15 cellular contexts compared by ENCODE assay signal in the genomic region with DNA sequence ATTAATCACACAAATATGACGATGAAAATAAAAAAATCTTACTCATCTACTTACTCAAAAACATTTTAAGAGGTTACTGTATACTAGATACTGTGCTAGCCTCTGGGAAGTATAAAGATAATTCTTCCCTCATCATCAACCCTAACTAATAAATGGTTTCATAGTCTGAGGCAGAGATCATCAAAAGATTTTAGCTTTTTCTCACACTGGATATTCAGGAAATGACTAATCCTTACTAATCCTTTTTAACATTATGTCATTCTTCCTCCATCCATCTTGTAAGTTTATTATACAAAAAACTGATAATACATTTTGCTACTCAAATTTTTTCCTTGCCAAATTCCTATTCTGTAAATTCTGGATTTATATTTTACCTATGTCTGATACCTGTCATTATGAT. TPM values are rescaled to one million over a fixed set of nuclear protein-coding genes. Genes with fewer than 3 reads are reported as not detected.
DNase-seq lines count a peak whose midpoint lies in the region; ATAC-seq, FAIRE-seq and TF ChIP-seq lines count a peak whose summit lies in the region.
"Had no signal": no experiment of that assay in that cellular context is flagged by ENCODE, and none has a peak within 500 bp of the region (broad histone marks: within the 10 kb centered on the region; RNA-seq: fewer than 3 reads in every experiment).

No MANE protein-coding gene starts in this region.

- FAIRE-seq in endothelial cell of umbilical vein (lab: Jason Lieb, UNC) = no peak
- FAIRE-seq: pancreas had no signal

- H3K4me1 ChIP-seq in endothelial cell of umbilical vein (ENCODE audit: control insufficient read depth, extremely low read depth, insufficient read depth, low read length) = peaks cover 13% of the 10 kb centered on the region
- H3K4me1 ChIP-seq in esophagus squamous epithelium = peaks cover 0 to 9% (median 0%) of the 10 kb centered on the region in 3 donors

- ATAC-seq in T-cell (replicated peaks in 1 of 4) (no peak), GM19452 (IDR thresholded peaks at IDR 0.05; ENCODE audit: unreplicated experiment) (no peak)
- ATAC-seq: pancreas had no signal

- H3K27ac ChIP-seq in RWPE1 (no peak overlapping the region), endothelial cell of umbilical vein (ENCODE audit: insufficient read depth, low read depth, low read length) (peak overlapping the region; percentile 91), esophagus squamous epithelium (no peak overlapping the region)
- H3K27ac ChIP-seq: hepatocyte, pancreas had no signal

- no peaks in the 10 kb centered on the region for H3K9me3 ChIP-seq in endothelial cell of umbilical vein (replicated peaks; ENCODE audit: control insufficient read depth, insufficient read depth, low read length)
- H3K9me3 ChIP-seq in esophagus squamous epithelium = no peaks in the 10 kb centered on the region
- H3K9me3 ChIP-seq: pancreas had no signal

- H3K27me3 ChIP-seq in endothelial cell of umbilical vein (ENCODE audit: control insufficient read depth in 2 of 2, insufficient read depth in 2 of 2, low read length in 2 of 2) (no peaks in the 10 kb centered on the region), esophagus squamous epithelium (no peaks in the 10 kb centered on the region)
- H3K27me3 ChIP-seq: hepatocyte, pancreas had no signal

- no peaks in the 10 kb centered on the region for H3K27me3 Mint-ChIP-seq in T-cell
- H3K27me3 Mint-ChIP-seq: memory B cell; stimulated activated naive CD8-positive, alpha-beta T cell treated with anti-CD3 and anti-CD28 coated beads, Interleukin-15, Interleukin-2, amounts not matched to agents 100 ng/mL and 50 ng/mL, for 24 hours had no signal

- TF ChIP-seq CTCF in RWPE1 (conservative IDR thresholded peaks at IDR 0.05; ENCODE audit: low read depth) (no peak), endothelial cell of umbilical vein (IDR thresholded peaks at IDR 0.05; ENCODE audit: extremely low read depth in 1 of 2, insufficient read depth in 1 of 2, low read depth in 1 of 2, low read length in 2 of 2) (no peak), esophagus squamous epithelium (IDR thresholded peaks at IDR 0.05) (no peak)

- H3K4me3 ChIP-seq in endothelial cell of umbilical vein (replicated peaks in 1 of 3; ENCODE audit: insufficient read depth in 1 of 3, low read depth in 1 of 3, low read length in 3 of 3) (no peak overlapping the region), esophagus squamous epithelium (no peak overlapping the region)
- H3K4me3 ChIP-seq: hepatocyte, pancreas had no signal

- CTCF ChIA-PET in RWPE1 (lab: Yijun Ruan, JAX) = interaction anchor here (0.6 kb wide), 1 partner anchor 710 kb away, joined by 3 read pairs; no protein-coding TSS in a partner anchor
- CTCF ChIA-PET in endothelial cell of umbilical vein (lab: Charles Lee) = interaction anchor here (0.6 to 2.9 kb wide), 2 partner anchors 12 to 618 kb away, joined by 3 to 15 read pairs; no protein-coding TSS in a partner anchor
- CTCF ChIA-PET in T-cell (lab: Charles Lee) = no interaction called here

- 18 to 39% methylated on average over 1 of the region's 1 CpG for WGBS in esophagus squamous epithelium, 2 donors

- no peak overlapping the region for H3K27ac Mint-ChIP-seq in T-cell
- H3K27ac Mint-ChIP-seq: memory B cell; stimulated activated naive CD8-positive, alpha-beta T cell treated with anti-CD3 and anti-CD28 coated beads, Interleukin-15, Interleukin-2, amounts not matched to agents 100 ng/mL and 50 ng/mL, for 24 hours had no signal

- TF ChIP-seq POLR2A in endothelial cell of umbilical vein (IDR thresholded peaks at IDR 0.05; ENCODE audit: low read depth, low read length) = no peak
- no peak for TF ChIP-seq POLR2A in esophagus squamous epithelium (IDR thresholded peaks at IDR 0.05)

- no peaks in the 10 kb centered on the region for H3K79me2 ChIP-seq in endothelial cell of umbilical vein (ENCODE audit: control insufficient read depth, insufficient read depth, low read length)
- H3K79me2 ChIP-seq: hepatocyte had no signal

- no peak overlapping the region for H3K4me3 Mint-ChIP-seq in T-cell
- H3K4me3 Mint-ChIP-seq: memory B cell; stimulated activated naive CD8-positive, alpha-beta T cell treated with anti-CD3 and anti-CD28 coated beads, Interleukin-15, Interleukin-2, amounts not matched to agents 100 ng/mL and 50 ng/mL, for 24 hours had no signal

- peaks cover 0 to 2% of the 10 kb centered on the region in 2 experiments for H3K36me3 ChIP-seq in endothelial cell of umbilical vein (ENCODE audit: control insufficient read depth in 2 of 2, extremely low read depth in 1 of 2, insufficient read depth in 2 of 2, low read length in 2 of 2)
- peaks cover 0 to 35% (median 0%) of the 10 kb centered on the region in 3 donors for H3K36me3 ChIP-seq in esophagus squamous epithelium

- POLR2A ChIA-PET in RWPE1 (lab: Yijun Ruan, JAX; ENCODE audit: low non-redundant PET) (no interaction called here), endothelial cell of umbilical vein (lab: Charles Lee) (no interaction called here), T-cell (lab: Charles Lee) (no interaction called here)

- intact Hi-C loops in endothelial cell of umbilical vein (cut with micrococcal nuclease) = loop anchor here (1.0 kb wide), 1 partner anchor 8 kb away; no protein-coding TSS in a partner anchor
- intact Hi-C loops in esophagus squamous epithelium (cut with DNase I) = no loop called here

- peak overlapping the region; percentile 44 for H2AFZ ChIP-seq in endothelial cell of umbilical vein (ENCODE audit: low read depth, low read length)
- H2AFZ ChIP-seq: hepatocyte had no signal

- no peaks in the 10 kb centered on the region for H3K9me1 ChIP-seq in endothelial cell of umbilical vein (replicated peaks; ENCODE audit: control insufficient read depth, extremely low read depth, insufficient read depth, low read length)

- DNase-seq in GM03348 (ENCODE audit: low spot score) (peak; percentile 62), RWPE1 (ENCODE audit: low spot score) (peak; percentile 61), endothelial cell of umbilical vein (ENCODE audit: low read depth, low spot score) (peak; percentile 76), pulmonary artery endothelial cell (ENCODE audit: low read depth, low spot score) (peak; percentile 37), T-cell (no peak), SK-N-DZ (ENCODE audit: low spot score) (no peak), esophagus squamous epithelium (lab: John Stamatoyannopoulos, UW) (no peak)
- DNase-seq: GOT3; NCI-H146; pancreas; stimulated activated CD4-positive, alpha-beta T cell treated with anti-CD3 and anti-CD28 coated beads, Interleukin-4, amount 100 ng/mL, for 1 hour had no signal

- no peaks in the 10 kb centered on the region for H3K4me1 Mint-ChIP-seq in T-cell
- H3K4me1 Mint-ChIP-seq: memory B cell had no signal

- H3K9ac ChIP-seq in endothelial cell of umbilical vein (replicated peaks; ENCODE audit: extremely low read depth, insufficient read depth, low read length) = peak overlapping the region; percentile 69

- no peaks in the 10 kb centered on the region for H3K9me3 Mint-ChIP-seq in T-cell
- H3K9me3 Mint-ChIP-seq: memory B cell; stimulated activated naive CD8-positive, alpha-beta T cell treated with anti-CD3 and anti-CD28 coated beads, Interleukin-15, Interleukin-2, amounts not matched to agents 100 ng/mL and 50 ng/mL, for 24 hours had no signal

- H3K36me3 Mint-ChIP-seq in T-cell = peaks cover 49% of the 10 kb centered on the region

- dilution Hi-C loops in endothelial cell of umbilical vein (cut with MboI; ENCODE audit: extremely low pct_ligation_motif_present, low sequenced_read_pairs) = loop anchor here (25.0 kb wide), 1 partner anchor 93 kb away; no protein-coding TSS in a partner anchor

- no peaks in the 10 kb centered on the region for H4K20me1 ChIP-seq in endothelial cell of umbilical vein (replicated peaks; ENCODE audit: control insufficient read depth, extremely low read depth, insufficient read depth, low read length)

- H3K4me2 ChIP-seq in endothelial cell of umbilical vein (ENCODE audit: insufficient read depth, low read length) = peak overlapping the region; percentile 86
- H3K4me2 ChIP-seq: hepatocyte had no signal

- BruUV-seq in endothelial cell of umbilical vein (replicated peaks; lab: Mats Ljungman, UMichigan) = no TSS peak

RNA-seq across cellular contexts. Expression of gene ACAD11, which starts 29.7 kb away (rescaled TPM):
- 9.6 and 15.2 TPM in 2 replicates for total RNA-seq in endothelial cell of umbilical vein
- polyA plus RNA-seq in endothelial cell of umbilical vein = 13.1 and 17.9 TPM in 2 replicates
- polyA plus RNA-seq in endothelial cell of umbilical vein (2011; cell fraction: cytosol; rRNA removed) = 4.6 and 9.2 TPM in 2 replicates
- polyA plus RNA-seq in endothelial cell of umbilical vein (2011; cell fraction: nucleus; rRNA removed) = 151 and 154 TPM in 2 replicates
- polyA plus RNA-seq in endothelial cell of umbilical vein (2012) = 15.5 and 16.8 TPM in 2 replicates
- 18.1 and 37.3 TPM in 2 replicates for polyA minus RNA-seq in endothelial cell of umbilical vein
- 8.4 TPM for polyA minus RNA-seq in endothelial cell of umbilical vein (2011; cell fraction: cytosol; rRNA and poly(A)+ RNA removed)
- polyA minus RNA-seq in endothelial cell of umbilical vein (2011; cell fraction: nucleus; rRNA and poly(A)+ RNA removed) = 63.0 and 66.1 TPM in 2 replicates
- total RNA-seq in pulmonary artery endothelial cell = 20.7 and 28.2 TPM in 2 replicates
- total RNA-seq in T-cell = 10 to 100 TPM; 25.1 to 35.2 (median 32.2) TPM
- polyA plus RNA-seq in SK-N-DZ (2014; cell fraction: cytosol; rRNA removed) = 9.1 and 9.3 TPM in 2 replicates
- polyA plus RNA-seq in SK-N-DZ (2014; cell fraction: nucleus; rRNA removed) = 28.4 and 31.9 TPM in 2 replicates
- 10 to 100 TPM in 1 of 4 donors, 1 to 10 TPM in 3; 3.9 to 20.4 (median 7.0) TPM for total RNA-seq in esophagus squamous epithelium

RNA-seq across cellular contexts. Expression of gene UBA5, which starts 30.2 kb away (rescaled TPM):
- total RNA-seq in endothelial cell of umbilical vein (38.1 and 40.9 TPM in 2 replicates), pulmonary artery endothelial cell (34.0 and 62.7 TPM in 2 replicates), T-cell (10 to 100 TPM; 24.7 to 42.2 (median 27.7) TPM), esophagus squamous epithelium (10 to 100 TPM; 22.1 to 36.1 (median 31.7) TPM)
- 12.6 and 19.7 TPM in 2 replicates for polyA plus RNA-seq in endothelial cell of umbilical vein
- 18.8 and 21.6 TPM in 2 replicates for polyA plus RNA-seq in endothelial cell of umbilical vein (2011; cell fraction: cytosol; rRNA removed)
- 40.7 and 53.7 TPM in 2 replicates for polyA plus RNA-seq in endothelial cell of umbilical vein (2011; cell fraction: nucleus; rRNA removed)
- 23.2 and 37.4 TPM in 2 replicates for polyA plus RNA-seq in endothelial cell of umbilical vein (2012)
- polyA minus RNA-seq in endothelial cell of umbilical vein = 25.2 and 28.1 TPM in 2 replicates
- 60.1 TPM for polyA minus RNA-seq in endothelial cell of umbilical vein (2011; cell fraction: cytosol; rRNA and poly(A)+ RNA removed)
- 47.1 and 66.0 TPM in 2 replicates for polyA minus RNA-seq in endothelial cell of umbilical vein (2011; cell fraction: nucleus; rRNA and poly(A)+ RNA removed)
- 27.1 and 28.8 TPM in 2 replicates for polyA plus RNA-seq in SK-N-DZ (2014; cell fraction: cytosol; rRNA removed)
- polyA plus RNA-seq in SK-N-DZ (2014; cell fraction: nucleus; rRNA removed) = 65.5 and 82.8 TPM in 2 replicates

RNA-seq across cellular contexts. Expression of gene ACKR4, which starts 32.9 kb away (rescaled TPM):
- total RNA-seq in endothelial cell of umbilical vein (1.4 and 3.2 TPM in 2 replicates), pulmonary artery endothelial cell (4.4 and 7.7 TPM in 2 replicates), T-cell (under 1 TPM in 3 of 5 donors, not detected in 2; 0.15 to 0.37 (median 0.25) TPM), esophagus squamous epithelium (1 to 10 TPM in 1 of 4 donors, under 1 TPM in 2, not detected in 1; 0.31 to 1.1 (median 0.88) TPM)
- 13.5 and 14.3 TPM in 2 replicates for polyA plus RNA-seq in endothelial cell of umbilical vein
- polyA plus RNA-seq in endothelial cell of umbilical vein (2011; cell fraction: cytosol; rRNA removed) = 8.0 and 11.9 TPM in 2 replicates
- polyA plus RNA-seq in endothelial cell of umbilical vein (2011; cell fraction: nucleus; rRNA removed) = 3.8 and 4.9 TPM in 2 replicates
- polyA plus RNA-seq in endothelial cell of umbilical vein (2012) = 1.1 and 1.2 TPM in 2 replicates
- 11.7 and 14.2 TPM in 2 replicates for polyA minus RNA-seq in endothelial cell of umbilical vein
- polyA minus RNA-seq in endothelial cell of umbilical vein (2011; cell fraction: cytosol; rRNA and poly(A)+ RNA removed) = not detected
- 4.5 and 6.7 TPM in 2 replicates for polyA minus RNA-seq in endothelial cell of umbilical vein (2011; cell fraction: nucleus; rRNA and poly(A)+ RNA removed)
- polyA plus RNA-seq in SK-N-DZ (2014; cell fraction: cytosol; rRNA removed) = not detected in 2 replicates
- 0.08 TPM in 1 of 2 replicates, not detected in the other for polyA plus RNA-seq in SK-N-DZ (2014; cell fraction: nucleus; rRNA removed)

Comparison
In these comparisons a context has a peak if more than half of its experiments do, and no peak if none do; other contexts are left out.
1. DNase-seq: peak in GM03348 (single experiment), RWPE1 (single experiment), endothelial cell of umbilical vein (single experiment) and pulmonary artery endothelial cell (single experiment); none in T-cell (0 of 34), SK-N-DZ (single experiment) and esophagus squamous epithelium (single experiment).
2. CTCF ChIA-PET loops: an anchor here in RWPE1 (0.6 kb wide) and endothelial cell of umbilical vein (0.6 to 2.9 kb wide); none called in T-cell.